1 cellular context compared by ENCODE assay signal in genomic region chr1:160777486-160778089, GRCh38.
TF ChIP-seq lines count a peak whose summit lies in the region.

No MANE protein-coding gene starts in this region.

TF ChIP-seq in SK-N-SH, 30 proteins besides CTCF, POLR2A, EP300 and RAD21 (continued from another document):
- no peak for TF ChIP-seq REST (IDR thresholded peaks at IDR 0.05; ENCODE audit: low read depth, low read length)
